20 cellular contexts compared by ENCODE assay signal in the genomic region with DNA sequence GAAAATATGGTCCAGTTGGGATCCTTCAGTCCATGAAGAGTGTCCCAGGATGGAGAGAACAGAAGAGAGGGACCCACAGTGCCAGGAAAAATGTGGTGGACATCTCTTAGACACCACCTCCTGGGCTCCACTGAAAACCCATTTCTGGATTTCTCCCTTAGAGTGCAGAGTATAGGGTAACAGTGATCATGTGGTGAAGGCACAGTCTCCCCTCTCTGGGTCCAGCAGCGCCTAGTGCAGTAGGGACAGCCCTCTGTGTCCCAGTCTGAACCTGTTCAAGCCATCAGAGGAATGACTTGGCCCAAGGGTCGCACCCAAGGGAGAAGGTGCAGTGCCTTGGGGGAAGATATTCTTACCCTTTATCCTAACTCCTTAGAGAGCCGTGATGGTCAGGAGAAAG. TPM values are rescaled to one million over a fixed set of nuclear protein-coding genes. Genes with fewer than 3 reads are reported as not detected.
DNase-seq lines count a peak whose midpoint lies in the region; ATAC-seq and TF ChIP-seq lines count a peak whose summit lies in the region.
"Had no signal": no experiment of that assay in that cellular context is flagged by ENCODE, and none has a peak within 500 bp of the region (broad histone marks: within the 10 kb centered on the region; RNA-seq: fewer than 3 reads in every experiment).

No MANE protein-coding gene starts in this region.

- H3K4me3 ChIP-seq in spleen: no peak overlapping the region
- H3K4me3 ChIP-seq: GM12878, GM23338 had no signal

- no peaks in the 10 kb centered on the region for H3K36me3 Mint-ChIP-seq in natural killer cell treated with Interleukin-12 subunit alpha and Interleukin-12 subunit beta and Interleukin-15 and Interleukin-18, amount 100 ng/mL, for 72 hours
- H3K36me3 Mint-ChIP-seq in natural killer cell: no peaks in the 10 kb centered on the region

- H3K4me3 Mint-ChIP-seq in natural killer cell treated with Interleukin-12 subunit alpha and Interleukin-12 subunit beta and Interleukin-15 and Interleukin-18, amount 100 ng/mL, for 72 hours: no peak overlapping the region
- H3K4me3 Mint-ChIP-seq in natural killer cell: no peak overlapping the region
- H3K4me3 Mint-ChIP-seq: CD4-positive, CD25-positive, alpha-beta regulatory T cell; CD8-positive, alpha-beta memory T cell; GM23338 had no signal

- no peak overlapping the region for H3K27ac Mint-ChIP-seq in natural killer cell treated with Interleukin-12 subunit alpha and Interleukin-12 subunit beta and Interleukin-15 and Interleukin-18, amount 100 ng/mL, for 72 hours
- no peak overlapping the region for H3K27ac Mint-ChIP-seq in natural killer cell
- H3K27ac Mint-ChIP-seq: CD4-positive, CD25-positive, alpha-beta regulatory T cell; GM23338 had no signal

- no peaks in the 10 kb centered on the region for H3K9me3 ChIP-seq in spleen
- H3K9me3 ChIP-seq: BE2C had no signal

- peaks cover 15 to 32% of the 10 kb centered on the region in 2 donors for H3K4me1 Mint-ChIP-seq in natural killer cell treated with Interleukin-12 subunit alpha and Interleukin-12 subunit beta and Interleukin-15 and Interleukin-18, amount 100 ng/mL, for 72 hours (ENCODE audit: low read depth in 2 of 2)
- peaks cover 28 to 36% of the 10 kb centered on the region in 2 donors for H3K4me1 Mint-ChIP-seq in natural killer cell

- H3K9me3 Mint-ChIP-seq in natural killer cell treated with Interleukin-12 subunit alpha and Interleukin-12 subunit beta and Interleukin-15 and Interleukin-18, amount 100 ng/mL, for 72 hours: no peaks in the 10 kb centered on the region
- H3K9me3 Mint-ChIP-seq in natural killer cell: no peaks in the 10 kb centered on the region
- H3K9me3 Mint-ChIP-seq: CD4-positive, CD25-positive, alpha-beta regulatory T cell; CD8-positive, alpha-beta memory T cell; GM23338 had no signal

- 94 to 100% (median 99%) methylated on average over 3 of the region's 3 CpGs for WGBS in spleen, 5 donors

- no peak for ATAC-seq in natural killer cell treated with Interleukin-12 subunit alpha and Interleukin-12 subunit beta and Interleukin-15 and Interleukin-18, amount 100 ng/mL, for 72 hours
- ATAC-seq in natural killer cell (no peak), GM21717 (IDR thresholded peaks at IDR 0.05; ENCODE audit: unreplicated experiment) (no peak)
- ATAC-seq: GM12878, GM23338 had no signal

- no peaks in the 10 kb centered on the region for H3K27me3 Mint-ChIP-seq in natural killer cell treated with Interleukin-12 subunit alpha and Interleukin-12 subunit beta and Interleukin-15 and Interleukin-18, amount 100 ng/mL, for 72 hours
- H3K27me3 Mint-ChIP-seq in natural killer cell (ENCODE audit: low read depth in 2 of 2): no peaks in the 10 kb centered on the region
- H3K27me3 Mint-ChIP-seq: CD4-positive, CD25-positive, alpha-beta regulatory T cell; CD8-positive, alpha-beta memory T cell had no signal

- H3K4me1 ChIP-seq in spleen: peaks cover 0 to 21% (median 4%) of the 10 kb centered on the region in 6 donors

- no peak for TF ChIP-seq POLR2A in spleen (IDR thresholded peaks at IDR 0.05)

- no peak for TF ChIP-seq CTCF in natural killer cell (IDR thresholded peaks at IDR 0.05)
- no peak for TF ChIP-seq CTCF in spleen (IDR thresholded peaks at IDR 0.05 in 8 of 11, conservative IDR thresholded peaks at IDR 0.05 in 3 of 11)

- peak; percentile 40 for DNase-seq in natural killer cell treated with Interleukin-12 subunit alpha and Interleukin-12 subunit beta and Interleukin-15 and Interleukin-18, amount 100 ng/mL, for 72 hours (ENCODE audit: low spot score)
- DNase-seq in natural killer cell: no peak
- DNase-seq in islet precursor cell: peak; percentile 18
- peak; percentile 40 for DNase-seq in spleen
- no peak for DNase-seq in NCI-H187 treated with DMSO at 0.1 percent for 48 hours (lab: John Stamatoyannopoulos, UW)
- no peak for DNase-seq in hippocampal formation (lab: John Stamatoyannopoulos, UW)
- DNase-seq: ACHN; BE2C; C1 segment of cervical spinal cord; CD4-positive, CD25-positive, alpha-beta regulatory T cell; CD8-positive, alpha-beta memory T cell; COR-L47; DMS 273 treated with DMSO at 0.1 percent for 48 hours; DMS53; DND-41; EL; HCEC 1CT had no signal

- H3K27ac ChIP-seq in spleen: no peak overlapping the region

- H3K36me3 ChIP-seq in spleen: peaks cover 0 to 22% (median 0%) of the 10 kb centered on the region in 6 donors
- H3K36me3 ChIP-seq: BE2C had no signal

- intact Hi-C loops in natural killer cell (cut with micrococcal nuclease) (no loop called here), spleen (cut with DNase I; ENCODE audit: low total_unique reads) (no loop called here)

- H3K27me3 ChIP-seq in spleen (replicated peaks in 1 of 7): no peaks in the 10 kb centered on the region
- H3K27me3 ChIP-seq: BE2C had no signal

RNA-seq across cellular contexts. Expression of gene TET3, which starts 30.1 kb away (rescaled TPM):
- 10 to 100 TPM; 29.3 to 70.3 TPM for total RNA-seq in natural killer cell treated with Interleukin-12 subunit alpha and Interleukin-12 subunit beta and Interleukin-15 and Interleukin-18, amount 100 ng/mL, for 72 hours
- total RNA-seq in natural killer cell (10 to 100 TPM; 40.0 to 47.9 (median 45.3) TPM), spleen (10 to 100 TPM; 18.9 to 27.6 (median 24.0) TPM)
- 1 to 10 TPM; 1.6 to 3.9 (median 1.7) TPM for polyA plus RNA-seq in spleen

Comparison
In these comparisons a context has a peak if more than half of its experiments do, and no peak if none do; other contexts are left out.
1. DNase-seq: peak in natural killer cell treated with Interleukin-12 subunit alpha and Interleukin-12 subunit beta and Interleukin-15 and Interleukin-18, amount 100 ng/mL, for 72 hours (single experiment), islet precursor cell (single experiment) and spleen (single experiment); none in natural killer cell (single experiment), NCI-H187 treated with DMSO at 0.1 percent for 48 hours (single experiment) and hippocampal formation (0 of 2).